8 cellular contexts compared by ENCODE assay signal in the genomic region with DNA sequence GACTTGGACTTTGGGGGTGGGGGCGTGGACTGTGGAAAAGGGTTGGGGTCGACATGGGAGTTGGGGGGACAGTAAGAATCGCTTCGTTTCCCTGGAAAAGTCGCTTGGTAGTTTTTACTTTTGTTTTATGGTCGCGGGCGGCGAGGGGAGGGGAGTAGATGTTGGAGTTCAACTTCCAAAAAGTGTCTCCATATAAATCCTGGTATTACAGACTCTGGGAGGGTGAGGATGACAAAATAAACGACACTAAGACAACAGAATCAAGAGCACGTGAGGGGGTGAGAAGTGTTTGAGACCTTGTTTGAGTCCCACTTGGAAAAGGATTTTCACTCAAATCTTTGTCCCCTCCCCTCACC. TPM values are rescaled to one million over a fixed set of nuclear protein-coding genes. Genes with fewer than 3 reads are reported as not detected.
DNase-seq lines count a peak whose midpoint lies in the region; ATAC-seq and TF ChIP-seq lines count a peak whose summit lies in the region.

No MANE protein-coding gene starts in this region.

- H3K9me3 ChIP-seq in DND-41 (ENCODE audit: insufficient read depth, low read length, severe bottlenecking) (no peaks in the 10 kb centered on the region), duodenal mucosa (ENCODE audit: control insufficient read depth in 1 of 2, low read length in 2 of 2) (no peaks in the 10 kb centered on the region), neural progenitor cell (ENCODE audit: low read depth) (no peaks in the 10 kb centered on the region)

- peaks cover 46% of the 10 kb centered on the region for H3K4me1 Mint-ChIP-seq in neural progenitor cell

- H3K36me3 Mint-ChIP-seq in neural progenitor cell, result no peaks in the 10 kb centered on the region

- H3K27ac Mint-ChIP-seq in neural progenitor cell, result no peak overlapping the region

- H3K27me3 Mint-ChIP-seq in neural progenitor cell (ENCODE audit: insufficient read depth, low read depth), result peaks cover 65% of the 10 kb centered on the region

- DNase-seq in DND-41, result no peak
- peak; percentile 81 for DNase-seq in NCI-H1694 (lab: John Stamatoyannopoulos, UW)
- no peak for DNase-seq in neural progenitor cell (ENCODE audit: low spot score)
- DNase-seq in NCI-H526 treated with DMSO at 0.1 percent for 48 hours (lab: John Stamatoyannopoulos, UW), result no peak
- DNase-seq in activated CD8-positive, alpha-beta memory T cell treated with anti-CD3 and anti-CD28 coated beads, Interleukin-2, amount 50 U/mL, for 4 hours, result no peak
- DNase-seq in cortex of kidney (lab: John Stamatoyannopoulos, UW), result no peak
- DNase-seq in NK-92 (lab: John Stamatoyannopoulos, UW; ENCODE audit: unreplicated experiment), result no peak

- peak overlapping the region; percentile 27 to 69; a peak in 3 of 4 replicates for H3K4me3 ChIP-seq in DND-41 (ENCODE audit: low read depth in 1 of 2, low read length in 2 of 2)
- peak overlapping the region; percentile 67 to 80 for H3K4me3 ChIP-seq in duodenal mucosa (ENCODE audit: low read depth in 1 of 2, low read length in 2 of 2)
- peak overlapping the region; percentile 75 for H3K4me3 ChIP-seq in neural progenitor cell

- H3K4me1 ChIP-seq in DND-41 (ENCODE audit: insufficient read depth, low read length), result peaks cover 26% of the 10 kb centered on the region
- H3K4me1 ChIP-seq in duodenal mucosa (ENCODE audit: control insufficient read depth in 1 of 2, insufficient read depth in 2 of 2, low read length in 2 of 2), result peaks cover 0 to 14% of the 10 kb centered on the region in 2 donors
- H3K4me1 ChIP-seq in neural progenitor cell, result peaks cover 43% of the 10 kb centered on the region

- peak overlapping the region; percentile 78 for H3K4me2 ChIP-seq in DND-41 (ENCODE audit: insufficient read depth, low read length)
- H3K4me2 ChIP-seq in neural progenitor cell, result peak overlapping the region; percentile 93

- H3F3A ChIP-seq in neural progenitor cell (ENCODE audit: low read depth), result peaks cover 28% of the 10 kb centered on the region

- H3K79me2 ChIP-seq in DND-41 (ENCODE audit: insufficient read depth, low read length) (peaks cover 59% of the 10 kb centered on the region), neural progenitor cell (ENCODE audit: low read depth) (no peaks in the 10 kb centered on the region)

- 0 out of 2 replicates have a peak overlapping the region, but pooled peaks have one; percentile 30 for H2AFZ ChIP-seq in DND-41 (ENCODE audit: low read depth, low read length)
- H2AFZ ChIP-seq in neural progenitor cell (replicated peaks), result no peak overlapping the region

- peak overlapping the region; percentile 85 for H3K9ac ChIP-seq in DND-41 (ENCODE audit: low read depth, low read length)
- peak overlapping the region; percentile 44 to 47 for H3K9ac ChIP-seq in duodenal mucosa (ENCODE audit: low read depth in 1 of 2, low read length in 2 of 2)
- no peak overlapping the region for H3K9ac ChIP-seq in neural progenitor cell

- H4K20me1 ChIP-seq in DND-41 (ENCODE audit: insufficient read depth, low read length), result peaks cover 14% of the 10 kb centered on the region
- H4K20me1 ChIP-seq in neural progenitor cell (ENCODE audit: low read depth), result peaks cover 45% of the 10 kb centered on the region

- H3K27ac ChIP-seq in DND-41 (ENCODE audit: low read length), result peak overlapping the region; percentile 58
- H3K27ac ChIP-seq in duodenal mucosa (ENCODE audit: low read depth, low read length), result peak overlapping the region; percentile 78
- H3K27ac ChIP-seq in neural progenitor cell, result no peak overlapping the region

- H3K27me3 ChIP-seq in DND-41 (ENCODE audit: insufficient read depth, low read length, poor library complexity) (peaks cover 9% of the 10 kb centered on the region), duodenal mucosa (ENCODE audit: control insufficient read depth in 1 of 2, insufficient read depth in 2 of 2, low read length in 2 of 2) (peaks cover 0 to 4% of the 10 kb centered on the region in 2 donors), neural progenitor cell (peaks cover 97% of the 10 kb centered on the region)

- peaks cover 14% of the 10 kb centered on the region for H3K36me3 ChIP-seq in DND-41 (ENCODE audit: insufficient read depth, low read length)
- no peaks in the 10 kb centered on the region for H3K36me3 ChIP-seq in duodenal mucosa (ENCODE audit: control insufficient read depth in 1 of 2, insufficient read depth in 2 of 2, low read length in 2 of 2)
- no peaks in the 10 kb centered on the region for H3K36me3 ChIP-seq in neural progenitor cell

- peak overlapping the region; percentile 82 for H3K4me3 Mint-ChIP-seq in neural progenitor cell

- ATAC-seq in DND-41 (ENCODE audit: insufficient read depth, low read depth), result no peak

- TF ChIP-seq CTCF in DND-41 (IDR thresholded peaks at IDR 0.05; ENCODE audit: borderline replicate concordance, extremely low read depth, low read length, poor library complexity, severe bottlenecking) (no peak), neural progenitor cell (IDR thresholded peaks at IDR 0.05) (no peak)

- H3K9me3 Mint-ChIP-seq in neural progenitor cell, result no peaks in the 10 kb centered on the region

RNA-seq across cellular contexts. Expression of gene BCL11B, which starts 0.7 kb away (rescaled TPM):
- total RNA-seq in neural progenitor cell (ENCODE audit: low replicate concordance), result 1.3 and 1.5 TPM in 2 replicates
